ENCODE assay signal across 16 cellular contexts in genomic region chr1:109908857-109909256, GRCh38.
"Had no signal": no experiment of that assay in that cellular context is flagged by ENCODE, and none has a peak within 500 bp of the region (broad histone marks: within the 10 kb centered on the region; RNA-seq: fewer than 3 reads in every experiment).

No MANE protein-coding gene starts in this region.

- H3K27ac ChIP-seq: body of pancreas, left lung, right atrium auricular region had no signal

- H3K27me3 ChIP-seq: body of pancreas, right atrium auricular region had no signal

- H3K27me3 Mint-ChIP-seq: central memory CD8-positive, alpha-beta T cell had no signal

- H3K9me3 Mint-ChIP-seq: central memory CD8-positive, alpha-beta T cell; stimulated activated effector memory CD8-positive, alpha-beta T cell treated with anti-CD3 and anti-CD28 coated beads, Interleukin-12 subunit alpha, Interleukin-12 subunit beta, amount 100 ng/mL, for 72 hours had no signal

- H3K36me3 ChIP-seq: left lung, right atrium auricular region, transverse colon had no signal

- H3K9me3 ChIP-seq: body of pancreas, left lung, right atrium auricular region, transverse colon had no signal

- DNase-seq: activated CD4-positive, alpha-beta T cell treated with anti-CD3 and anti-CD28 coated beads, Interleukin-2, amount 50 U/mL, for 48 hours; activated naive CD4-positive, alpha-beta T cell treated with anti-CD3 and anti-CD28 coated beads, Interleukin-2, amount 50 U/mL, for 16 hours; amniotic stem cell; body of pancreas; cortex of kidney; effector memory CD4-positive, alpha-beta T cell; left lung; mesenchymal stem cell; substantia nigra; transverse colon had no signal

- H3K4me3 ChIP-seq: body of pancreas, left lung, right atrium auricular region, smooth muscle cell, transverse colon had no signal

- ATAC-seq: activated CD4-positive, CD25-positive, alpha-beta regulatory T cell treated with anti-CD3 and anti-CD28 coated beads, Interleukin-2, amount 50 U/mL, for 24 hours; body of pancreas; left lung; SK-N-SH treated with all-trans-retinoic acid at 6 μM for 48 hours; stimulated activated effector memory CD8-positive, alpha-beta T cell treated with anti-CD3 and anti-CD28 coated beads, Interleukin-12 subunit alpha, Interleukin-12 subunit beta, amount 100 ng/mL, for 72 hours had no signal
